In the genomic region with DNA sequence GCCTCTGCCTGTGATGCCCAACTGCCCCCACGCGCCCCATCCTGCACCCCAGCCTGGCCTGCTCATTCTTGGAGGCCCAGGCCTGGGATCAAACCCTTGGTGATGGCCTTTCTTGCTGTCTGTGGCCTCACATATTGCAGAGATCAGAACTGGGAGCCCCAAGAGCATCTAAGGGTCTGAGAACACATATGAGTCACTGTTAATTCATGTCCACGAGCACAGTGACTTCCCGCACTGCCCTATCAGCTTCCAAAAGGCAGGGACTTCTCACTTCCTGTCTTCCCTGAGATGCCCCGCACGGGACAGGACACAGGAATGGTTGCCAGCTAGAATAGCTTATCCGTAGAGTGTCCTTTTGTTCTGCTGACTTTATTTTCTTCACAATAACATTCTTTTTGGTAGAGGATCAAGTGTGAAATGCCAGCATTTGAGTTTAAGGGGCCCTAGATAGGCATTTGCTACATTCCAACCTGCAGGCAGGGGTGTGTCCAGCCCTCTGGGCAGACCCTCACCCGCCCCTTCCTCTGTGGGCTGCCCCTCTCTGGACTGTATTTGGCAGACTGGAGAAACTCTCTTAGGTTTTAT, we compare ENCODE assay signal across 30 cellular contexts.
"Had no signal": no experiment of that assay in that cellular context is flagged by ENCODE, and none has a peak within 500 bp of the region (broad histone marks: within the 10 kb centered on the region; RNA-seq: fewer than 3 reads in every experiment).

No MANE protein-coding gene starts in this region.

- DNase-seq: activated CD4-positive, alpha-beta memory T cell treated with anti-CD3 and anti-CD28 coated beads, Interleukin-2, amount 10 ng/mL, durations not matched to agents 7 days and 5 days; activated CD4-positive, alpha-beta T cell treated with anti-CD3 and anti-CD28 coated beads for 1 hour; activated CD4-positive, alpha-beta T cell treated with anti-CD3 and anti-CD28 coated beads for 48 hours; activated CD4-positive, CD25-positive, alpha-beta regulatory T cell; activated gamma-delta T cell; activated naive CD4-positive, alpha-beta T cell treated with Interleukin-2 at 50 U/mL for 16 hours; activated naive CD8-positive, alpha-beta T cell treated with anti-CD3 and anti-CD28 coated beads, Interleukin-2, amount 10 ng/mL, durations not matched to agents 7 days and 5 days; activated T-cell treated with anti-CD3 and anti-CD28 coated beads, Interleukin-2, amount 50 U/mL, for 24 hours; amygdala; Kasumi-1; KG1; MM.1S; MV-4-11; NCI-H1092; NCI-H1436 treated with DMSO at 0.1 percent for 48 hours; NCI-H1694 treated with DMSO at 0.1 percent for 48 hours; NCI-H2029; NCI-H2171; NCI-H2227 treated with DMSO at 0.1 percent for 48 hours; NCI-H446 treated with DMSO at 0.1 percent for 48 hours; NCI-H524; Peyer's patch; SW 1271; T-helper 1 cell; T-helper 2 cell; T-helper 9 cell; WERI-Rb-1 had no signal

- H3K27ac ChIP-seq: ascending aorta, cardiac muscle cell, Peyer's patch, RWPE1, WERI-Rb-1 had no signal

- H3K4me1 ChIP-seq: ascending aorta, Peyer's patch had no signal

- H3K4me3 ChIP-seq: ascending aorta, cardiac muscle cell, Peyer's patch had no signal

- H3K36me3 ChIP-seq: ascending aorta, cardiac muscle cell, Peyer's patch, WERI-Rb-1 had no signal

- H3K9me3 ChIP-seq: Peyer's patch had no signal
